In the genomic region with DNA sequence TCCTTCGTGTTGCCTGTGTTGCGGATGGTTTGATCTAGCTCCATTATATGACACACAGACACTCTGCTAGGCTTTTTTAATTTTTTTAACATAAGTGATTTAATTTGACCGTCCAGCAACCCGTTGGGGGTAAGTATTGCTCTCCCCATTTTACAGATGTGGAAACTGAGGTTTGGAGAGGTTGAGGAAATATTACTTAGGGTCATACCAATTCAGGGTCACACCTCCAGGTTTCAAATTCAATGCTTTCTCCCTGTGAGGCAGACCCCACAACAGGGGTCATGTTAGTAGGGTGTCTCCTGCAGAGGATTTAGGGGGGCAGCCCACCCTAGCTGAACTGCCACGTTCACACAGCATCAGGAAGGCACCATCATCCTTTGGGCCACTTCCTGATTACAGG, we compare ENCODE assay signal across 28 cellular contexts.
"Had no signal": no experiment of that assay in that cellular context is flagged by ENCODE, and none has a peak within 500 bp of the region (broad histone marks: within the 10 kb centered on the region; RNA-seq: fewer than 3 reads in every experiment).

No MANE protein-coding gene starts in this region.

- H3K4me3 Mint-ChIP-seq: activated CD4-positive, alpha-beta memory T cell treated with anti-CD3 and anti-CD28 coated beads for 36 hours; activated naive CD4-positive, alpha-beta T cell treated with anti-CD3 and anti-CD28 coated beads, Interleukin-2, amount 50 U/mL, for 24 hours; central memory CD8-positive, alpha-beta T cell; nephron had no signal

- H3K4me3 ChIP-seq: dorsolateral prefrontal cortex, left ventricle myocardium inferior, lung, pancreas, prostate gland, skin epidermis, testis, transverse colon had no signal

- H3K9me3 Mint-ChIP-seq: activated CD4-positive, alpha-beta memory T cell treated with anti-CD3 and anti-CD28 coated beads for 36 hours; activated naive CD4-positive, alpha-beta T cell treated with anti-CD3 and anti-CD28 coated beads, Interleukin-2, amount 50 U/mL, for 24 hours; activated T-helper 1 cell treated with anti-CD3 and anti-CD28 coated beads, Interleukin-12 subunit alpha, Interleukin-12 subunit beta, Interleukin-2, Interleukin-4 antibody, amounts not matched to agents 30 ng/mL and 10 ng/mL and 1 ng/mL, durations not matched to agents 14 hours and 24 hours and 36 hours; central memory CD8-positive, alpha-beta T cell; nephron; T-helper 2 cell treated with Interferon-gamma antibody and Interleukin-4, amounts not matched to agents 5 μg/mL and 100 μg/mL, for 36 hours had no signal

- H3K36me3 Mint-ChIP-seq: activated CD4-positive, alpha-beta memory T cell treated with anti-CD3 and anti-CD28 coated beads for 36 hours; activated naive CD4-positive, alpha-beta T cell treated with anti-CD3 and anti-CD28 coated beads, Interleukin-2, amount 50 U/mL, for 24 hours had no signal

- H3K4me1 Mint-ChIP-seq: central memory CD8-positive, alpha-beta T cell had no signal

- ATAC-seq: pancreas, sciatic nerve, SK-N-SH treated with all-trans-retinoic acid at 6 μM for 48 hours had no signal

- H3K36me3 ChIP-seq: left ventricle myocardium inferior, pancreas, prostate gland, transverse colon had no signal

- H3K27ac Mint-ChIP-seq: activated naive CD4-positive, alpha-beta T cell treated with anti-CD3 and anti-CD28 coated beads, Interleukin-2, amount 50 U/mL, for 24 hours; nephron; T-helper 2 cell treated with Interferon-gamma antibody and Interleukin-4, amounts not matched to agents 5 μg/mL and 100 μg/mL, for 36 hours had no signal

- H3K27ac ChIP-seq: dorsolateral prefrontal cortex, left ventricle myocardium inferior, pancreas, prostate gland, skin epidermis, testis, transverse colon had no signal

- H3K9me3 ChIP-seq: left ventricle myocardium inferior, pancreas, prostate gland, testis, transverse colon had no signal

- DNase-seq: activated CD4-positive, CD25-positive, alpha-beta regulatory T cell; activated CD8-positive, alpha-beta memory T cell treated with anti-CD3 and anti-CD28 coated beads, Interleukin-2, amount 50 U/mL, for 4 hours; activated gamma-delta T cell; activated T-cell treated with anti-CD3 and anti-CD28 coated beads, Interleukin-2, amount 50 U/mL, for 1 hour; anterior cingulate cortex; dorsolateral prefrontal cortex; effector memory CD4-positive, alpha-beta T cell; left ventricle myocardium inferior; mesendoderm; pancreas; retina; stimulated activated naive CD4-positive, alpha-beta T cell; testis; transverse colon had no signal

- H3K27me3 ChIP-seq: pancreas, testis had no signal

- FAIRE-seq: bronchial epithelial cell, frontal cortex, islet of Langerhans, pancreas had no signal

- H3K4me1 ChIP-seq: pancreas, prostate gland, testis, transverse colon had no signal
